Comparison of ENCODE assay signal across 32 cellular contexts in genomic region chrX:95836517-95836916, GRCh38.
"Had no signal": no experiment of that assay in that cellular context is flagged by ENCODE, and none has a peak within 500 bp of the region (broad histone marks: within the 10 kb centered on the region; RNA-seq: fewer than 3 reads in every experiment).

No MANE protein-coding gene starts in this region.

- H3K4me1 ChIP-seq: adrenal gland, ascending aorta, body of pancreas, breast epithelium had no signal

- H3K27ac ChIP-seq: adrenal gland, ascending aorta, body of pancreas, brain microvascular endothelial cell, breast epithelium, cardiac muscle cell had no signal

- FAIRE-seq: bronchial epithelial cell had no signal

- DNase-seq: activated effector memory CD4-positive, alpha-beta T cell treated with anti-CD3 and anti-CD28 coated beads, Interleukin-2, amount 50 U/mL, for 16 hours; activated effector memory CD4-positive, alpha-beta T cell treated with Interleukin-2 at 50 U/mL for 16 hours; activated gamma-delta T cell; activated gamma-delta T cell treated with Interleukin-2 at 50 U/mL for 16 hours; activated naive CD4-positive, alpha-beta T cell; activated naive CD4-positive, alpha-beta T cell treated with anti-CD3 and anti-CD28 coated beads for 36 hours; activated naive CD4-positive, alpha-beta T cell treated with anti-CD3 and anti-CD28 coated beads, Interleukin-2, amount 10 ng/mL, durations not matched to agents 7 days and 5 days; activated naive CD4-positive, alpha-beta T cell treated with anti-CD3 and anti-CD28 coated beads, Interleukin-2, amount 50 U/mL, for 16 hours; activated naive CD4-positive, alpha-beta T cell treated with Interleukin-2 at 50 U/mL for 16 hours; activated naive CD8-positive, alpha-beta T cell treated with anti-CD3 and anti-CD28 coated beads for 36 hours; activated naive CD8-positive, alpha-beta T cell treated with anti-CD3 and anti-CD28 coated beads, Interleukin-2, amount 10 ng/mL, durations not matched to agents 7 days and 5 days; activated naive CD8-positive, alpha-beta T cell treated with anti-CD3 and anti-CD28 coated beads, Interleukin-2, amount 50 U/mL, for 24 hours; activated T-cell treated with anti-CD3 and anti-CD28 coated beads for 4 hours; activated T-cell treated with anti-CD3 and anti-CD28 coated beads, Interleukin-2, amount 50 U/mL, for 1 hour; activated T-cell treated with anti-CD3 and anti-CD28 coated beads, Interleukin-2, amount 50 U/mL, for 24 hours; activated T-cell treated with anti-CD3 and anti-CD28 coated beads, Interleukin-2, amount 50 U/mL, for 4 hours; activated T-cell treated with anti-CD3 and anti-CD28 coated beads, Interleukin-2, amount 50 U/mL, for 48 hours; activated T-cell treated with anti-CD3 and anti-CD28 coated beads, Interleukin-2, amount 50 U/mL, for 72 hours; adrenal gland; amniotic stem cell; amygdala; anterior cingulate cortex; aorta; body of pancreas; brain microvascular endothelial cell; caudate nucleus; central memory CD4-positive, alpha-beta T cell; cerebellar nuclear complex had no signal

- H3K4me3 ChIP-seq: adrenal gland, ascending aorta, body of pancreas, breast epithelium, cardiac muscle cell had no signal

- H3K36me3 ChIP-seq: adrenal gland, ascending aorta, brain microvascular endothelial cell, breast epithelium, cardiac muscle cell had no signal

- H3K9me3 ChIP-seq: adrenal gland, ascending aorta, body of pancreas, breast epithelium had no signal
